Comparison of ENCODE assay signal across 10 cellular contexts in the genomic region with DNA sequence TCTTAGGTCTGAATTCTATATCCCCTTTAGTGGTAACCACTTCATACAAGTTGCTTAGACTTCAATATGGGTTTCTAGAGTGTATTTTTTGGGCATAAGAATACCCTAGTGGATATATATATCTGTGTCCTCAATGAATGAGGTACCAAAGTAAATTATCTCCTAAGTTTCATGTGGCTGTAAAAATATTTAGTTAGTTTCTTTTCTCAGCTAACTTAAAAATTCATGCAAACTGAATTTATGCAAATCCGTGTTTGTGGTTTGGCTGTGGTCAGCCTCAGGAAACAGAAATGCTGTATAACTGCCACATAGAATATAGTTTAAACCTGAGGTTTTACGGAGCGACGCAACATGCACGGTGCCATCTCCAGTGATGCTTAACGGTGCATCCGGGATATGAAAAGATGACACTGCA.
A peak's percentile ranks its signal among the peaks of the same experiment; 100 is the strongest.
DNase-seq lines count a peak whose midpoint lies in the region; ATAC-seq and TF ChIP-seq lines count a peak whose summit lies in the region.
"Had no signal": no experiment of that assay in that cellular context is flagged by ENCODE, and none has a peak within 500 bp of the region (broad histone marks: within the 10 kb centered on the region; RNA-seq: fewer than 3 reads in every experiment).

No MANE protein-coding gene starts in this region.

- H3K27me3 ChIP-seq in DOHH2 (ENCODE audit: control insufficient read depth, low read length) = peaks cover 78% of the 10 kb centered on the region

- TF ChIP-seq CTCF in DOHH2 (IDR thresholded peaks at IDR 0.05; ENCODE audit: low read depth, low read length, poor library complexity, severe bottlenecking) (no peak), OCI-LY7 (conservative IDR thresholded peaks at IDR 0.05; ENCODE audit: low read length) (no peak)

- no TSS peak for BruUV-seq in OCI-LY7 (replicated peaks; lab: Mats Ljungman, UMichigan)

- ATAC-seq in GM19397 (IDR thresholded peaks at IDR 0.05; ENCODE audit: unreplicated experiment) (peak; percentile 85), HG03097 (IDR thresholded peaks at IDR 0.05; ENCODE audit: low FRiP score, unreplicated experiment) (peak; percentile 90)
- ATAC-seq: naive thymus-derived CD8-positive, alpha-beta T cell had no signal

- peaks cover 58% of the 10 kb centered on the region for H3K4me1 ChIP-seq in DOHH2 (ENCODE audit: control insufficient read depth, low read length)
- H3K4me1 ChIP-seq in OCI-LY7 (ENCODE audit: insufficient read depth, low read length, poor library complexity, severe bottlenecking) = peaks cover 67% of the 10 kb centered on the region

- POLR2A ChIA-PET in OCI-LY7 (lab: Charles Lee) = no interaction called here

- H3K9me2 ChIP-seq in DOHH2 (replicated peaks; ENCODE audit: control insufficient read depth, low read length) (no peaks in the 10 kb centered on the region), OCI-LY7 (ENCODE audit: insufficient read depth, low read length) (no peaks in the 10 kb centered on the region)

- H3K27ac ChIP-seq in DOHH2 (ENCODE audit: low read depth, low read length) (peak overlapping the region; percentile 26; the same call in 1 of the 2 replicates), OCI-LY7 (ENCODE audit: low read depth, low read length, poor library complexity, severe bottlenecking) (peak overlapping the region; percentile 74)

- H2AFZ ChIP-seq in OCI-LY7 (ENCODE audit: low read length) = no peak overlapping the region

- CTCF ChIA-PET in OCI-LY7 (lab: Charles Lee; ENCODE audit: unreplicated experiment) = no interaction called here

- H4K20me1 ChIP-seq in DOHH2 (ENCODE audit: control insufficient read depth, insufficient read depth, low read depth, low read length) = no peaks in the 10 kb centered on the region
- no peaks in the 10 kb centered on the region for H4K20me1 ChIP-seq in OCI-LY7 (ENCODE audit: insufficient read depth, low read length)

- intact Hi-C loops in OCI-LY7 (cut with micrococcal nuclease; ENCODE audit: unreplicated experiment) = loop anchor here (5.0 kb wide), 2 partner anchors 304 to 646 kb away; a partner anchor contains a TSS
- intact Hi-C loops in head of caudate nucleus (cut with DNase I) = no loop called here

- H3K36me3 ChIP-seq in DOHH2 (ENCODE audit: control insufficient read depth, low read length) (no peaks in the 10 kb centered on the region), OCI-LY7 (ENCODE audit: insufficient read depth, low read length) (no peaks in the 10 kb centered on the region)

- peaks cover 6% of the 10 kb centered on the region; the same call in 1 of the 2 replicates for H3F3A ChIP-seq in DOHH2 (ENCODE audit: control insufficient read depth, insufficient read depth)

- peak overlapping the region; percentile 46 for H3K4me3 ChIP-seq in DOHH2 (ENCODE audit: low read length)
- H3K4me3 ChIP-seq in OCI-LY7 (ENCODE audit: low read depth, low read length, poor library complexity, severe bottlenecking) = peak overlapping the region; percentile 35

- DNase-seq in OCI-LY7 (ENCODE audit: low spot score) (peak; percentile 90), NCI-H2029 (lab: John Stamatoyannopoulos, UW) (no peak), NCI-H187 treated with DMSO at 0.1 percent for 48 hours (lab: John Stamatoyannopoulos, UW) (no peak), A172 (ENCODE audit: low spot score) (no peak), head of caudate nucleus (no peak)
- DNase-seq: NCI-H1092 treated with DMSO at 0.1 percent for 48 hours had no signal

- H3K4me2 ChIP-seq in DOHH2 (ENCODE audit: low read length) = peak overlapping the region; percentile 65
- peak overlapping the region; percentile 63 for H3K4me2 ChIP-seq in OCI-LY7 (ENCODE audit: low read length)

- H3K9me3 ChIP-seq in DOHH2 (ENCODE audit: control insufficient read depth, insufficient read depth, low read length) = peaks cover 3% of the 10 kb centered on the region; the same call in 1 of the 2 replicates
- H3K9me3 ChIP-seq in OCI-LY7 (ENCODE audit: low read length) = peaks cover 4% of the 10 kb centered on the region; the same call in 1 of the 2 replicates

- no peaks in the 10 kb centered on the region for H3K79me2 ChIP-seq in DOHH2 (ENCODE audit: control insufficient read depth, low read length)
- no peaks in the 10 kb centered on the region for H3K79me2 ChIP-seq in OCI-LY7 (ENCODE audit: insufficient read depth, low read depth, low read length)
